ENCODE assay signal across 11 cellular contexts in the genomic region with DNA sequence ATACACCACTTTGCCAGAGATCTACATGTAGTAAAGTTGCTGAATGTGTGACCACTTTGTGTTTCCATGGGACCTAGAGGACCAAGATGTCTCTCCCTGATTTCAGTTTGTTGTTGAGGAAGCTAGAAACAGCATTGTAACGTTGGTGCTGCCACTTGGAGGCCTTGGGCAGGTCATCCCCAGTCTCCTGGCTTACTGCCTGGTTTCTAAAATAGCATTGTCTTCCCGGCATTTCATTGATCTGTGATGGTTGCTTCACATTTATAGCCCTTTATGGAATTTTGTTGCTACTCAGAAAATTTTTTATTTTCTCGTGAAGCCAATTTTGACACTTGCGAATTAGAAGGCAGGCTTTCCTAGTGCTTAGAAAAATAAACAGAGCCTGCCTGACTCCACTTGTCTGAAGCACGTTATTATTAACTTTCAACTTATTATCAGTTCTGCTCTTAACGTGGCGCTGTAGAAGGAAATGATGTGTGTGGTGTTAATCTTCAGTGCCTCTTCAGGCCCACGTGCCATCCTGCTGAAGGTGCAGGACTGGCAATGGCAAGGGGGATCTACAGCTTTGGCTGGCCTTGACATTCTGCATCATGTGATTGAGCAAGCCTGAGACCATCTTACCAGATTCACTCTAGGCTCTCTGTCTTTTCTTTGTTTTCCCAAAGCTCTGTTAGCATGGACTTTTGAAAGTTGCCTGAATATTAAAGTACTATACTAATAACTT. TPM values are rescaled to one million over a fixed set of nuclear protein-coding genes. Genes with fewer than 3 reads are reported as not detected.
DNase-seq lines count a peak whose midpoint lies in the region; ATAC-seq and TF ChIP-seq lines count a peak whose summit lies in the region.
"Had no signal": no experiment of that assay in that cellular context is flagged by ENCODE, and none has a peak within 500 bp of the region (broad histone marks: within the 10 kb centered on the region; RNA-seq: fewer than 3 reads in every experiment).

No MANE protein-coding gene starts in this region.

- TF ChIP-seq POLR2A in thyroid gland (IDR thresholded peaks at IDR 0.05), result no peak

- H3K27me3 Mint-ChIP-seq in activated CD8-positive, alpha-beta memory T cell treated with anti-CD3 and anti-CD28 coated beads, Interleukin-2, amount 10 ng/mL, durations not matched to agents 7 days and 5 days, result no peaks in the 10 kb centered on the region

- no peak overlapping the region for H3K4me3 Mint-ChIP-seq in activated CD8-positive, alpha-beta memory T cell treated with anti-CD3 and anti-CD28 coated beads, Interleukin-2, amount 10 ng/mL, durations not matched to agents 7 days and 5 days

- no peak for DNase-seq in activated CD8-positive, alpha-beta memory T cell treated with anti-CD3 and anti-CD28 coated beads, Interleukin-2, amount 10 ng/mL, durations not matched to agents 7 days and 5 days
- DNase-seq in activated CD8-positive, alpha-beta memory T cell treated with anti-CD3 and anti-CD28 coated beads, Interleukin-2, amount 50 U/mL, for 48 hours, result no peak
- peak; percentile 53 for DNase-seq in cerebellum (ENCODE audit: low spot score)
- peak; percentile 18 to 19 for DNase-seq in thyroid gland
- no peak for DNase-seq in SW 1271 (lab: John Stamatoyannopoulos, UW)
- DNase-seq: Karpas-422; NCI-H748 treated with DMSO at 0.1 percent for 48 hours; stimulated activated CD4-positive, alpha-beta T cell treated with anti-CD3 and anti-CD28 coated beads, Interleukin-2, amount 100 ng/mL, for 24 hours had no signal

- H3K4me1 ChIP-seq in mesodermal cell (ENCODE audit: control insufficient read depth, insufficient read depth, low read length, poor library complexity, severe bottlenecking), result peaks cover 9% of the 10 kb centered on the region
- peaks cover 31 to 47% of the 10 kb centered on the region in 2 donors for H3K4me1 ChIP-seq in thyroid gland

- H3K4me1 Mint-ChIP-seq in activated CD8-positive, alpha-beta memory T cell treated with anti-CD3 and anti-CD28 coated beads, Interleukin-2, amount 10 ng/mL, durations not matched to agents 7 days and 5 days, result peaks cover 70% of the 10 kb centered on the region

- peak overlapping the region; percentile 72 for H3K27ac Mint-ChIP-seq in activated CD8-positive, alpha-beta memory T cell treated with anti-CD3 and anti-CD28 coated beads, Interleukin-2, amount 10 ng/mL, durations not matched to agents 7 days and 5 days

- no peak for TF ChIP-seq CTCF in thyroid gland (IDR thresholded peaks at IDR 0.05)

- peak overlapping the region; percentile 4 for H3K27ac ChIP-seq in mesodermal cell (ENCODE audit: low read depth, low read length, severe bottlenecking)
- peak overlapping the region in 2 of 3 donors; percentile 43 to 54 for H3K27ac ChIP-seq in thyroid gland

- WGBS in mesodermal cell (ENCODE audit: insufficient coverage in 2 of 2), 2 experiments, result 97 to 100% methylated on average over 7 of the region's 8 CpGs
- WGBS in thyroid gland, 2 donors, result 13 to 22% methylated on average over 8 of the region's 8 CpGs

- peaks cover 37% of the 10 kb centered on the region for H3K36me3 Mint-ChIP-seq in activated CD8-positive, alpha-beta memory T cell treated with anti-CD3 and anti-CD28 coated beads, Interleukin-2, amount 10 ng/mL, durations not matched to agents 7 days and 5 days

- intact Hi-C loops in thyroid gland (cut with DNase I), result no loop called here

- H3K9me3 ChIP-seq in mesodermal cell (ENCODE audit: control insufficient read depth, low read length) (no peaks in the 10 kb centered on the region), thyroid gland (no peaks in the 10 kb centered on the region)

- H3K9me3 Mint-ChIP-seq in activated CD8-positive, alpha-beta memory T cell treated with anti-CD3 and anti-CD28 coated beads, Interleukin-2, amount 10 ng/mL, durations not matched to agents 7 days and 5 days (ENCODE audit: low read depth), result no peaks in the 10 kb centered on the region

- CTCF ChIA-PET in activated CD8-positive, alpha-beta memory T cell treated with anti-CD3 and anti-CD28 coated beads, Interleukin-2, amount 10 ng/mL, durations not matched to agents 7 days and 5 days (lab: Charles Lee), result interaction anchor here (1.0 to 3.9 kb wide), 6 partner anchors 11 to 92 kb away, joined by 3 to 13 read pairs (median 3); no protein-coding TSS in a partner anchor

- no peaks in the 10 kb centered on the region for H3K27me3 ChIP-seq in thyroid gland

- H3K4me3 ChIP-seq in mesodermal cell (ENCODE audit: extremely low read depth, insufficient read depth, low read length, poor library complexity, severe bottlenecking) (no peak overlapping the region), thyroid gland (replicated peaks in 1 of 3) (no peak overlapping the region)

- peaks cover 4% of the 10 kb centered on the region for H3K36me3 ChIP-seq in mesodermal cell (ENCODE audit: control insufficient read depth, insufficient read depth, low read length)
- no peaks in the 10 kb centered on the region for H3K36me3 ChIP-seq in thyroid gland

- ATAC-seq in activated CD8-positive, alpha-beta memory T cell treated with anti-CD3 and anti-CD28 coated beads, Interleukin-2, amount 10 ng/mL, durations not matched to agents 7 days and 5 days, result no peak
- ATAC-seq in GM19452 (IDR thresholded peaks at IDR 0.05; ENCODE audit: unreplicated experiment) (no peak), HG03460 (IDR thresholded peaks at IDR 0.05; ENCODE audit: unreplicated experiment) (no peak)

RNA-seq across cellular contexts. Expression of a gene that starts 59.9 kb away (rescaled TPM):
- total RNA-seq in activated CD8-positive, alpha-beta memory T cell treated with anti-CD3 and anti-CD28 coated beads, Interleukin-2, amount 10 ng/mL, durations not matched to agents 7 days and 5 days, result 100 to 1,000 TPM; 144 to 229 TPM
- total RNA-seq in cerebellum (81.7 TPM), thyroid gland (10 to 100 TPM; 18.9 to 24.9 (median 23.8) TPM)
- polyA plus RNA-seq in mesodermal cell (2013, experiment 1 of 2), result 20.7 TPM
- polyA plus RNA-seq in mesodermal cell (2013, experiment 2 of 2), result 19.2 TPM

Comparison
In these comparisons a context has a peak if more than half of its experiments do, and no peak if none do; other contexts are left out.
1. DNase-seq: peak in cerebellum (single experiment) and thyroid gland (2 of 2); none in activated CD8-positive, alpha-beta memory T cell treated with anti-CD3 and anti-CD28 coated beads, Interleukin-2, amount 10 ng/mL, durations not matched to agents 7 days and 5 days (single experiment), activated CD8-positive, alpha-beta memory T cell treated with anti-CD3 and anti-CD28 coated beads, Interleukin-2, amount 50 U/mL, for 48 hours (single experiment) and SW 1271 (0 of 2).